ENCODE assay signal across 26 cellular contexts in the genomic region with DNA sequence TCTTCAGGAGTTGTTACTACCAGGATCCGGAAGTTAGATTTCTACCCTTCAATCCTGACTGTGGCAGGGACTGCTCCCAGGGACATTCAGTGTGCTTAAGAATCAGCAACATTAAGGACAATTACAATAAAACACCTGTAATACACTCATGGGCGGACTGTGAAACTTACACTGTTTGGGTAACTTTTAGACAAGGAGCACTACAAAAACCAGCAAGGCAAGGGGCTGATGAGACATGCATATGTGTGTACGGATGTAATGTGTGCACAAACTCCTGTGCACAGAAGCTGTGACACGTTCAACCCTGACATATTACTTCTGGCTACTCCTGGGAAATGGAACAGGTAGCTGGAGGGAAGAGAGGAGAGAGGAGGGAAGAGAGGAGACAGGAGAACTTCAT.
"Had no signal": no experiment of that assay in that cellular context is flagged by ENCODE, and none has a peak within 500 bp of the region (broad histone marks: within the 10 kb centered on the region; RNA-seq: fewer than 3 reads in every experiment).

No MANE protein-coding gene starts in this region.

- H3K9me3 Mint-ChIP-seq: type B pancreatic cell had no signal

- H3K4me1 ChIP-seq: left lung, lower lobe of right lung, prostate gland, uterus had no signal

- H3K4me1 Mint-ChIP-seq: naive B cell; natural killer cell; stimulated activated memory B cell treated with anti-CD40 and anti-IgM and Interleukin-4, amounts not matched to agents 10 μg/mL and 1 μg/mL and 100 μg/mL, for 72 hours; stimulated activated naive CD8-positive, alpha-beta T cell treated with anti-CD3 and anti-CD28 coated beads, Interleukin-15, amount 100 ng/mL, for 72 hours had no signal

- DNase-seq: kidney; left colon; left lung; lower lobe of right lung; mammary epithelial cell; mesenchymal stem cell; naive B cell; natural killer cell; ovary; posterior cingulate gyrus; retina; right cardiac atrium; stimulated activated CD4-positive, alpha-beta T cell treated with anti-CD3 and anti-CD28 coated beads, Interleukin-1b, Interleukin-23, amount 100 ng/mL, for 48 hours; stimulated activated CD4-positive, alpha-beta T cell treated with anti-CD3 and anti-CD28 coated beads, Interleukin-2, amount 100 ng/mL, for 48 hours; stimulated activated CD4-positive, alpha-beta T cell treated with anti-CD3 and anti-CD28 coated beads, Interleukin-4, amount 100 ng/mL, for 4 hours; stimulated activated CD8-positive, alpha-beta memory T cell treated with anti-CD3 and anti-CD28 coated beads, Interleukin-4, amount 100 ng/mL, for 48 hours; stimulated activated naive CD4-positive, alpha-beta T cell treated with Interleukin-2 at 50 U/mL for 16 hours; stimulated activated naive CD8-positive, alpha-beta T cell treated with anti-CD3 and anti-CD28 coated beads, Interleukin-15, amount 100 ng/mL, for 72 hours; substantia nigra; uterus had no signal

- H3K27me3 Mint-ChIP-seq: naive B cell; stimulated activated memory B cell treated with anti-CD40 and anti-IgM and Interleukin-4, amounts not matched to agents 10 μg/mL and 1 μg/mL and 100 μg/mL, for 72 hours; stimulated activated naive CD8-positive, alpha-beta T cell treated with anti-CD3 and anti-CD28 coated beads, Interleukin-15, amount 100 ng/mL, for 72 hours; type B pancreatic cell had no signal

- H3K4me3 Mint-ChIP-seq: naive B cell; natural killer cell; stimulated activated memory B cell treated with anti-CD40 and anti-IgM and Interleukin-4, amounts not matched to agents 10 μg/mL and 1 μg/mL and 100 μg/mL, for 72 hours; stimulated activated naive CD8-positive, alpha-beta T cell treated with anti-CD3 and anti-CD28 coated beads, Interleukin-15, amount 100 ng/mL, for 72 hours; type B pancreatic cell had no signal

- H2AFZ ChIP-seq: hepatocyte had no signal

- FAIRE-seq: kidney had no signal

- H3K27ac Mint-ChIP-seq: naive B cell; natural killer cell; stimulated activated memory B cell treated with anti-CD40 and anti-IgM and Interleukin-4, amounts not matched to agents 10 μg/mL and 1 μg/mL and 100 μg/mL, for 72 hours; stimulated activated naive CD8-positive, alpha-beta T cell treated with anti-CD3 and anti-CD28 coated beads, Interleukin-15, amount 100 ng/mL, for 72 hours; type B pancreatic cell had no signal

- ATAC-seq: left colon; left lung; lower lobe of right lung; natural killer cell; right cardiac atrium; stimulated activated memory B cell treated with anti-CD40 and anti-IgM and Interleukin-4, amounts not matched to agents 10 μg/mL and 1 μg/mL and 100 μg/mL, for 72 hours; stimulated activated naive CD8-positive, alpha-beta T cell treated with anti-CD3 and anti-CD28 coated beads, Interleukin-15, amount 100 ng/mL, for 72 hours had no signal

- H3K4me2 ChIP-seq: hepatocyte, smooth muscle cell had no signal

- H3K9me3 ChIP-seq: left lung, lower lobe of right lung, ovary, prostate gland, tibial nerve, uterus had no signal

- H3K27me3 ChIP-seq: hepatocyte, left lung, ovary, tibial nerve, uterus had no signal

- H3K36me3 ChIP-seq: left lung, lower lobe of right lung, ovary, prostate gland, uterus had no signal

- H3K36me3 Mint-ChIP-seq: natural killer cell; stimulated activated memory B cell treated with anti-CD40 and anti-IgM and Interleukin-4, amounts not matched to agents 10 μg/mL and 1 μg/mL and 100 μg/mL, for 72 hours had no signal

- H3K27ac ChIP-seq: hepatocyte, left lung, lower lobe of right lung, ovary, prostate gland, tibial nerve, uterus had no signal

- H3K4me3 ChIP-seq: hepatocyte, left lung, lower lobe of right lung, ovary, prostate gland, smooth muscle cell, tibial nerve, uterus had no signal
